Comparison of ENCODE assay signal across 22 cellular contexts in the genomic region with DNA sequence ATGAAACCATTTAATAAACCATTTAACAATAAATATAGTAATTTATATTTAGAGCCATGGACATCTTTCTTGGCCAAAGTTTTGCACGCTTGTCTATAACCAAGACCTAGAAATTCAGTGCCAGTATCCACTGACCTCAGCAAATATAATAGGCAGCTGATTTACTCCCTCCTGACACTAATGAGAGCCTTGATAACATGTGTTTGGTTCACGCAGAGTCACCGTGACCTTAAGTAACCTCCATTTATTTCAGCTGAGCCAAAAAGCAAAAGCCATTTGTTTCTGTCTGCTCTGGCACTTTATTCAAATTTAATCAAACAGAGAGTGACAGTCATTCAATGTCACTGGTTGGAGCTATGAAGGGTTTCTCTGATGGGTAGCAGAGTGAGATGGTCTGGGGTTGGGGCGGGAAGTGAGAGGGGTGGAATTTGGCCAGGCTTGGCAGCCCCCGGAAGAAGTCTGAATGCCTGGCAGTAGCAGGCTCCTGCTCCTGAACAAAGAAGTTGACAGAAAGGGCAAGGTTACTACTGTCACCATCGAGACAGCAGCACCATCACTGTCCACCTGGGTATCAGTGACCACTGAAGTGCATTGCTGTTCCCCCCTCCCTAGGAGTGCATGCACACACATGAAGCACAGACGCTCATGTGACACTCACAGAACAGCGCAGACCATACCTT. TPM values are rescaled to one million over a fixed set of nuclear protein-coding genes. Genes with fewer than 3 reads are reported as not detected.
A peak's percentile ranks its signal among the peaks of the same experiment; 100 is the strongest.
DNase-seq lines count a peak whose midpoint lies in the region; ATAC-seq and TF ChIP-seq lines count a peak whose summit lies in the region.
"Had no signal": no experiment of that assay in that cellular context is flagged by ENCODE, and none has a peak within 500 bp of the region (broad histone marks: within the 10 kb centered on the region; RNA-seq: fewer than 3 reads in every experiment).

No MANE protein-coding gene starts in this region.

- peak; percentile 92 for ATAC-seq in Right ventricle myocardium superior (ENCODE audit: poor library complexity)
- ATAC-seq in GM18519 (IDR thresholded peaks at IDR 0.05; ENCODE audit: low FRiP score, unreplicated experiment), result no peak
- ATAC-seq in GM19395 (IDR thresholded peaks at IDR 0.05; ENCODE audit: unreplicated experiment), result no peak
- no peak for ATAC-seq in GM18520 (IDR thresholded peaks at IDR 0.05; ENCODE audit: unreplicated experiment)
- ATAC-seq: activated naive CD8-positive, alpha-beta T cell treated with anti-CD3 and anti-CD28 coated beads, Interleukin-2, amount 50 U/mL, for 24 hours; PC-3 had no signal

- peaks cover 3% of the 10 kb centered on the region for H3K27me3 Mint-ChIP-seq in neural crest cell (ENCODE audit: low read depth)
- H3K27me3 Mint-ChIP-seq: activated naive CD8-positive, alpha-beta T cell treated with anti-CD3 and anti-CD28 coated beads, Interleukin-2, amount 50 U/mL, for 24 hours; activated T-cell treated with anti-CD3 and anti-CD28 coated beads, Interleukin-2, amount 50 U/mL, for 24 hours; memory B cell had no signal

- no peak overlapping the region for H3K4me3 Mint-ChIP-seq in neural crest cell
- H3K4me3 Mint-ChIP-seq: activated CD4-positive, alpha-beta T cell treated with anti-CD3 and anti-CD28 coated beads, Interleukin-2, amount 10 ng/mL, durations not matched to agents 24 days and 14 days; activated naive CD8-positive, alpha-beta T cell treated with anti-CD3 and anti-CD28 coated beads, Interleukin-2, amount 50 U/mL, for 24 hours; activated T-cell treated with anti-CD3 and anti-CD28 coated beads, Interleukin-2, amount 50 U/mL, for 24 hours; memory B cell had no signal

- peaks cover 0 to 29% of the 10 kb centered on the region in 2 donors for H3K4me1 ChIP-seq in right atrium auricular region
- H3K4me1 ChIP-seq: spleen had no signal

- H3K27ac ChIP-seq in right atrium auricular region, result peak overlapping the region in 1 of 2 donors; percentile 37
- H3K27ac ChIP-seq: spleen, tibial artery, WERI-Rb-1 had no signal

- peaks cover 9% of the 10 kb centered on the region for H3K4me1 Mint-ChIP-seq in neural crest cell
- H3K4me1 Mint-ChIP-seq: activated naive CD8-positive, alpha-beta T cell treated with anti-CD3 and anti-CD28 coated beads, Interleukin-2, amount 50 U/mL, for 24 hours; memory B cell had no signal

- no peak for DNase-seq in Right ventricle myocardium superior
- no peak for DNase-seq in right atrium auricular region (ENCODE audit: low spot score)
- peak; percentile 5 to 15 for DNase-seq in erythroblast (lab: John Stamatoyannopoulos, UW)
- DNase-seq in neural crest cell (ENCODE audit: low read depth, low spot score), result no peak
- DNase-seq in NCI-H82 (lab: John Stamatoyannopoulos, UW), result no peak
- DNase-seq: activated CD4-positive, alpha-beta T cell treated with anti-CD3 and anti-CD28 coated beads, Interleukin-2, amount 10 ng/mL, durations not matched to agents 24 days and 14 days; activated gamma-delta T cell; activated naive CD8-positive, alpha-beta T cell treated with anti-CD3 and anti-CD28 coated beads, Interleukin-2, amount 50 U/mL, for 24 hours; activated T-cell treated with anti-CD3 and anti-CD28 coated beads, Interleukin-2, amount 50 U/mL, for 24 hours; H7; IMR-90; NCI-H1105 treated with DMSO at 0.1 percent for 48 hours; NCI-H446; PC-3; spleen; T-helper 9 cell; tibial artery; WERI-Rb-1 had no signal

- H3K36me3 Mint-ChIP-seq in neural crest cell (ENCODE audit: low read depth), result no peaks in the 10 kb centered on the region
- H3K36me3 Mint-ChIP-seq: memory B cell had no signal

- H3K27ac Mint-ChIP-seq in neural crest cell (ENCODE audit: unreplicated experiment), result peak overlapping the region; percentile 43
- H3K27ac Mint-ChIP-seq: activated naive CD8-positive, alpha-beta T cell treated with anti-CD3 and anti-CD28 coated beads, Interleukin-2, amount 50 U/mL, for 24 hours; activated T-cell treated with anti-CD3 and anti-CD28 coated beads, Interleukin-2, amount 50 U/mL, for 24 hours; memory B cell had no signal

- no peaks in the 10 kb centered on the region for H3K9me3 ChIP-seq in right atrium auricular region
- H3K9me3 ChIP-seq: spleen, tibial artery had no signal

- TF ChIP-seq CTCF in right atrium auricular region (IDR thresholded peaks at IDR 0.05) (no peak), neural crest cell (conservative IDR thresholded peaks at IDR 0.05) (no peak)

- no peaks in the 10 kb centered on the region for H3K36me3 ChIP-seq in right atrium auricular region
- H3K36me3 ChIP-seq: spleen, tibial artery, WERI-Rb-1 had no signal

- no peak for TF ChIP-seq POLR2A in erythroblast (IDR thresholded peaks at IDR 0.05; ENCODE audit: low read length)

- no peak overlapping the region for H3K4me3 ChIP-seq in right atrium auricular region
- H3K4me3 ChIP-seq: spleen, tibial artery had no signal

- intact Hi-C loops in Right ventricle myocardium superior (cut with DNase I), result no loop called here

- no peaks in the 10 kb centered on the region for H3K27me3 ChIP-seq in right atrium auricular region
- H3K27me3 ChIP-seq: spleen, tibial artery had no signal

- H3K9me3 Mint-ChIP-seq in neural crest cell, result no peaks in the 10 kb centered on the region
- H3K9me3 Mint-ChIP-seq: activated T-cell treated with anti-CD3 and anti-CD28 coated beads, Interleukin-2, amount 50 U/mL, for 24 hours; memory B cell had no signal

RNA-seq across cellular contexts. Expression of a gene that starts 43.1 kb away (rescaled TPM):
- total RNA-seq in Right ventricle myocardium superior (2.2 TPM), right atrium auricular region (10 to 100 TPM; 24.3 to 38.3 TPM), neural crest cell (2.8 and 3.2 TPM in 2 replicates)

RNA-seq across cellular contexts. Expression of a gene that starts 51.0 kb away (rescaled TPM):
- total RNA-seq in Right ventricle myocardium superior (7.8 TPM), right atrium auricular region (10 to 100 TPM in 1 of 2 donors, 1 to 10 TPM in 1; 9.7 to 13.2 TPM), neural crest cell (24.9 and 26.3 TPM in 2 replicates)

RNA-seq across cellular contexts. Expression of a gene that starts 51.1 kb away (rescaled TPM):
- total RNA-seq in Right ventricle myocardium superior (8.5 TPM), right atrium auricular region (1 to 10 TPM; 6.3 to 7.8 TPM), neural crest cell (27.3 and 28.2 TPM in 2 replicates)

Comparison
In these comparisons a context has a peak if more than half of its experiments do, and no peak if none do; other contexts are left out.
1. DNase-seq: peak in erythroblast (2 of 2); none in Right ventricle myocardium superior (single experiment), right atrium auricular region (single experiment), neural crest cell (single experiment) and NCI-H82 (single experiment).